ENCODE assay signal across 1 cellular context in the genomic region with DNA sequence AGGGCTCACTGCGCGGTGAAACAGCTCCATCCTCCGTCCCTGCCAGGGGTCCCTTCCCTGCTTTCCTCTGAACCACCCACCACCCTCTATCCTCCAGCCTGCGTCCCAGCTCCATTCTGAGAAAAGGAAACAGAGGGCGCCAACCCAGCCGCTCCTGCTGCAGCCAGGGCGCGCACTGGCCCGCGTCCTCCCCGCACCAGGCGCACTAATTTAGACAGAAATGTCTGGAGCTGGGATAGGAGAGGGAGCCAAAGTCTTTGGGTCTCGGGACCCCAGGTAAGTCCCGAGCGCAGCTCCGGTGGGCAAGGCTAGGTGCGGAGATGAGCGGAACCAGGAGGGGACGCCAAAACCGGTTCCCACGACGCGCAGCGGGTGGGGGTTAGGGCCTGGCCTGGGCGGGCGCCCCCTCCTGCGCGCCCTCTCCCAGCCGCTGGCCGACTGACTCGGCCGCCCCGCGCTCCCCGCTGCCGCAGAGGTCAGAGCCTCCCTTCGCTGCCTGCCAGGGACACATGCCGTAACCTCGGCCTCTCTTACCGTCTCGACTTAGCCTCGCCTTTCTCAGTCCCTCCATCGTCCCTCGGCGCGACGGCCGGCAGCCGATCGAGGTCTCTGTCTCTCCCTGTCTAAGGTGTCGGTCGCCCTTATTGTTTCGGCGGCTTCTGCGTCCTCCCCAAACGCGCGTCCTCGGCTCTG.
A peak's percentile ranks its signal among the peaks of the same experiment; 100 is the strongest.
TF ChIP-seq lines count a peak whose summit lies in the region.

No MANE protein-coding gene starts in this region.

TF ChIP-seq in HepG2, 621 proteins besides CTCF, POLR2A, EP300 and RAD21 (continued from another document and continues in another):
- TF ChIP-seq MLXIP (CRISPR knock-in tag; IDR thresholded peaks at IDR 0.05; ENCODE audit: borderline replicate concordance), result no peak
- 0 out of 2 replicates have a peak, but pooled peaks have one; percentile 22 for TF ChIP-seq ZNF556 (CRISPR knock-in tag; IDR thresholded peaks at IDR 0.05; ENCODE audit: borderline replicate concordance)
- TF ChIP-seq SP5 (CRISPR knock-in tag; IDR thresholded peaks at IDR 0.05; ENCODE audit: borderline replicate concordance, low read depth), result no peak
- no peak for TF ChIP-seq ZNF207 (IDR thresholded peaks at IDR 0.05; ENCODE audit: borderline replicate concordance)
- TF ChIP-seq SATB2 (CRISPR knock-in tag; IDR thresholded peaks at IDR 0.05), result no peak
- TF ChIP-seq PAXIP1 (CRISPR knock-in tag; conservative IDR thresholded peaks at IDR 0.05), result peak; percentile 33; the same call in 1 of the 2 replicates
- TF ChIP-seq, protein P1, sequence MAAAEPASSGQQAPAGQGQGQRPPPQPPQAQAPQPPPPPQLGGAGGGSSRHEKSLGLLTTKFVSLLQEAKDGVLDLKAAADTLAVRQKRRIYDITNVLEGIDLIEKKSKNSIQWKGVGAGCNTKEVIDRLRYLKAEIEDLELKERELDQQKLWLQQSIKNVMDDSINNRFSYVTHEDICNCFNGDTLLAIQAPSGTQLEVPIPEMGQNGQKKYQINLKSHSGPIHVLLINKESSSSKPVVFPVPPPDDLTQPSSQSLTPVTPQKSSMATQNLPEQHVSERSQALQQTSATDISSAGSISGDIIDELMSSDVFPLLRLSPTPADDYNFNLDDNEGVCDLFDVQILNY (CRISPR knock-in tag; conservative IDR thresholded peaks at IDR 0.05), result no peak
- 0 out of 2 replicates have a peak, but pooled peaks have one; percentile 36 for TF ChIP-seq ZNF761 (CRISPR knock-in tag; conservative IDR thresholded peaks at IDR 0.05)
- TF ChIP-seq ZNF382 (CRISPR knock-in tag; IDR thresholded peaks at IDR 0.05; ENCODE audit: borderline replicate concordance), result no peak
- no peak for TF ChIP-seq KAT2B (IDR thresholded peaks at IDR 0.05; ENCODE audit: borderline replicate concordance, low read depth, low read length)
- TF ChIP-seq, protein P2, sequence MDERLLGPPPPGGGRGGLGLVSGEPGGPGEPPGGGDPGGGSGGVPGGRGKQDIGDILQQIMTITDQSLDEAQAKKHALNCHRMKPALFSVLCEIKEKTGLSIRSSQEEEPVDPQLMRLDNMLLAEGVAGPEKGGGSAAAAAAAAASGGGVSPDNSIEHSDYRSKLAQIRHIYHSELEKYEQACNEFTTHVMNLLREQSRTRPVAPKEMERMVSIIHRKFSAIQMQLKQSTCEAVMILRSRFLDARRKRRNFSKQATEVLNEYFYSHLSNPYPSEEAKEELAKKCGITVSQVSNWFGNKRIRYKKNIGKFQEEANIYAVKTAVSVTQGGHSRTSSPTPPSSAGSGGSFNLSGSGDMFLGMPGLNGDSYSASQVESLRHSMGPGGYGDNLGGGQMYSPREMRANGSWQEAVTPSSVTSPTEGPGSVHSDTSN (CRISPR knock-in tag; IDR thresholded peaks at IDR 0.05), result no peak
- TF ChIP-seq ZNF281 (CRISPR knock-in tag; IDR thresholded peaks at IDR 0.05; ENCODE audit: borderline replicate concordance), result no peak
- no peak for TF ChIP-seq ZNF530 (CRISPR knock-in tag; IDR thresholded peaks at IDR 0.05; ENCODE audit: low read depth)
- TF ChIP-seq ZNF10 (CRISPR knock-in tag; IDR thresholded peaks at IDR 0.05; ENCODE audit: borderline replicate concordance, low read depth), result no peak
- no peak for TF ChIP-seq ZNF883 (CRISPR knock-in tag; IDR thresholded peaks at IDR 0.05; ENCODE audit: not compliant biosample characterization)
- TF ChIP-seq KAT8 (CRISPR knock-in tag; IDR thresholded peaks at IDR 0.05), result no peak
- TF ChIP-seq, protein P3, sequence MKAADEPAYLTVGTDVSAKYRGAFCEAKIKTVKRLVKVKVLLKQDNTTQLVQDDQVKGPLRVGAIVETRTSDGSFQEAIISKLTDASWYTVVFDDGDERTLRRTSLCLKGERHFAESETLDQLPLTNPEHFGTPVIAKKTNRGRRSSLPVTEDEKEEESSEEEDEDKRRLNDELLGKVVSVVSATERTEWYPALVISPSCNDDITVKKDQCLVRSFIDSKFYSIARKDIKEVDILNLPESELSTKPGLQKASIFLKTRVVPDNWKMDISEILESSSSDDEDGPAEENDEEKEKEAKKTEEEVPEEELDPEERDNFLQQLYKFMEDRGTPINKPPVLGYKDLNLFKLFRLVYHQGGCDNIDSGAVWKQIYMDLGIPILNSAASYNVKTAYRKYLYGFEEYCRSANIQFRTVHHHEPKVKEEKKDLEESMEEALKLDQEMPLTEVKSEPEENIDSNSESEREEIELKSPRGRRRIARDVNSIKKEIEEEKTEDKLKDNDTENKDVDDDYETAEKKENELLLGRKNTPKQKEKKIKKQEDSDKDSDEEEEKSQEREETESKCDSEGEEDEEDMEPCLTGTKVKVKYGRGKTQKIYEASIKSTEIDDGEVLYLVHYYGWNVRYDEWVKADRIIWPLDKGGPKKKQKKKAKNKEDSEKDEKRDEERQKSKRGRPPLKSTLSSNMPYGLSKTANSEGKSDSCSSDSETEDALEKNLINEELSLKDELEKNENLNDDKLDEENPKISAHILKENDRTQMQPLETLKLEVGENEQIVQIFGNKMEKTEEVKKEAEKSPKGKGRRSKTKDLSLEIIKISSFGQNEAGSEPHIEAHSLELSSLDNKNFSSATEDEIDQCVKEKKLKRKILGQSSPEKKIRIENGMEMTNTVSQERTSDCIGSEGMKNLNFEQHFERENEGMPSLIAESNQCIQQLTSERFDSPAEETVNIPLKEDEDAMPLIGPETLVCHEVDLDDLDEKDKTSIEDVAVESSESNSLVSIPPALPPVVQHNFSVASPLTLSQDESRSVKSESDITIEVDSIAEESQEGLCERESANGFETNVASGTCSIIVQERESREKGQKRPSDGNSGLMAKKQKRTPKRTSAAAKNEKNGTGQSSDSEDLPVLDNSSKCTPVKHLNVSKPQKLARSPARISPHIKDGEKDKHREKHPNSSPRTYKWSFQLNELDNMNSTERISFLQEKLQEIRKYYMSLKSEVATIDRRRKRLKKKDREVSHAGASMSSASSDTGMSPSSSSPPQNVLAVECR (CRISPR knock-in tag; IDR thresholded peaks at IDR 0.05; ENCODE audit: borderline replicate concordance), result peak; percentile 45; the same call in 1 of the 2 replicates
- no peak for TF ChIP-seq SNAI1 (CRISPR knock-in tag; IDR thresholded peaks at IDR 0.05; ENCODE audit: borderline replicate concordance)
- TF ChIP-seq ZNF235 (CRISPR knock-in tag; IDR thresholded peaks at IDR 0.05; ENCODE audit: borderline replicate concordance), result no peak
- no peak; the same call in 1 of the 2 replicates for TF ChIP-seq ONECUT2 (CRISPR knock-in tag; IDR thresholded peaks at IDR 0.05)
- no peak for TF ChIP-seq ZNF17 (CRISPR knock-in tag; IDR thresholded peaks at IDR 0.05)
- no peak for TF ChIP-seq MTA3 (CRISPR knock-in tag; IDR thresholded peaks at IDR 0.05)
- peak; percentile 62; the same call in 1 of the 2 replicates for TF ChIP-seq GABPB1 (CRISPR knock-in tag; IDR thresholded peaks at IDR 0.05)
- TF ChIP-seq LCORL (IDR thresholded peaks at IDR 0.05), result no peak
- 0 out of 2 replicates have a peak, but pooled peaks have one; percentile 15 for TF ChIP-seq LCORL (CRISPR knock-in tag; IDR thresholded peaks at IDR 0.05)
- no peak for TF ChIP-seq GABPA (IDR thresholded peaks at IDR 0.05; ENCODE audit: low read depth, low read length)
- peak; percentile 27; the same call in 1 of the 2 replicates for TF ChIP-seq GABPA (CRISPR knock-in tag; IDR thresholded peaks at IDR 0.05; ENCODE audit: low read depth)
- TF ChIP-seq ZNF446 (CRISPR knock-in tag; IDR thresholded peaks at IDR 0.05), result no peak
- no peak for TF ChIP-seq NFAT5 (CRISPR knock-in tag; IDR thresholded peaks at IDR 0.05)
- no peak for TF ChIP-seq RXRA (CRISPR knock-in tag; IDR thresholded peaks at IDR 0.05)
- TF ChIP-seq ZKSCAN5 (CRISPR knock-in tag; IDR thresholded peaks at IDR 0.05), result no peak
- no peak for TF ChIP-seq HNRNPUL1 (IDR thresholded peaks at IDR 0.05; ENCODE audit: low read depth, low read length)
- TF ChIP-seq FOXC1 (CRISPR knock-in tag; IDR thresholded peaks at IDR 0.05; ENCODE audit: borderline replicate concordance), result no peak
